Comparison of ENCODE assay signal across 1 cellular context in genomic region chr2:117814417-117815264, GRCh38.
TF ChIP-seq lines count a peak whose summit lies in the region.

Gene DDX18, plus strand, starts transcription at chr2:117814691. Its CDS starts 87 bp downstream, at chr2:117814778.

TF ChIP-seq in K562, 482 proteins besides CTCF, POLR2A, EP300 and RAD21 (continued from another document and continues in another):
- TF ChIP-seq TSHZ1 (CRISPR knock-in tag; IDR thresholded peaks at IDR 0.05) (no peak), XRCC5 (IDR thresholded peaks at IDR 0.05; ENCODE audit: low read depth, low read length) (peak; percentile 99), SMARCA4 (IDR thresholded peaks at IDR 0.05) (no peak), ZKSCAN3 (CRISPR knock-in tag; IDR thresholded peaks at IDR 0.05) (no peak), HLTF (IDR thresholded peaks at IDR 0.05) (peak; percentile 76; the same call in 1 of the 2 replicates), ZKSCAN8 (CRISPR knock-in tag; IDR thresholded peaks at IDR 0.05) (no peak), SPI1 (IDR thresholded peaks at IDR 0.05; ENCODE audit: borderline replicate concordance, low read depth, low read length) (peak; percentile 70), ATF1 (CRISPR knock-in tag; IDR thresholded peaks at IDR 0.05) (peak; percentile 52; the same call in 1 of the 2 replicates), ATF1 (tag; IDR thresholded peaks at IDR 0.05) (peak; percentile 98), BCLAF1 (IDR thresholded peaks at IDR 0.05; ENCODE audit: borderline replicate concordance in 1 of 2, control insufficient read depth in 1 of 2, low read depth in 2 of 2, low read length in 1 of 2) (peak in 1 of 2 experiments; percentile 94; a peak in 2 of 4 replicates), TEAD2 (tag; IDR thresholded peaks at IDR 0.05) (no peak), SMARCC2 (IDR thresholded peaks at IDR 0.05; ENCODE audit: low read depth) (no peak), COPS2 (conservative IDR thresholded peaks at IDR 0.05) (no peak), MTA3 (IDR thresholded peaks at IDR 0.05; ENCODE audit: borderline replicate concordance) (peak; percentile 89), NR4A1 (CRISPR knock-in tag; IDR thresholded peaks at IDR 0.05) (no peak), NR4A1 (tag; IDR thresholded peaks at IDR 0.05) (no peak), SFPQ (IDR thresholded peaks at IDR 0.05; ENCODE audit: low read depth, low read length) (no peak), HDAC2 (IDR thresholded peaks at IDR 0.05) (peak; percentile 81), ZNF347 (CRISPR knock-in tag; IDR thresholded peaks at IDR 0.05; ENCODE audit: low read depth) (no peak), ZNF133 (CRISPR knock-in tag; IDR thresholded peaks at IDR 0.05) (no peak), ZNF444 (CRISPR knock-in tag; IDR thresholded peaks at IDR 0.05) (no peak), USF1 (CRISPR knock-in tag; IDR thresholded peaks at IDR 0.05) (peak; percentile 89), NRF1 (conservative IDR thresholded peaks at IDR 0.05 in 1 of 2, IDR thresholded peaks at IDR 0.05 in 1 of 2) (peak; percentile 86 to 89), LCOR (CRISPR knock-in tag; IDR thresholded peaks at IDR 0.05) (peak; percentile 97), JUND (IDR thresholded peaks at IDR 0.05; ENCODE audit: borderline replicate concordance, low read depth, low read length) (peak; percentile 80), JUND (tag; IDR thresholded peaks at IDR 0.05; ENCODE audit: borderline replicate concordance, low read depth, low read length) (no peak; the same call in 2 of the 3 replicates), ILF3 (IDR thresholded peaks at IDR 0.05; ENCODE audit: borderline replicate concordance) (no peak), ZNF175 (CRISPR knock-in tag; IDR thresholded peaks at IDR 0.05; ENCODE audit: low read depth) (no peak), E2F4 (CRISPR knock-in tag; IDR thresholded peaks at IDR 0.05; ENCODE audit: low read depth) (0 out of 2 replicates have a peak, but pooled peaks have one; percentile 43), ZSCAN32 (CRISPR knock-in tag; IDR thresholded peaks at IDR 0.05) (no peak), ARID3B (CRISPR knock-in tag; IDR thresholded peaks at IDR 0.05; ENCODE audit: borderline replicate concordance) (no peak), POLR2G (IDR thresholded peaks at IDR 0.05; ENCODE audit: low read depth, low read length) (peak; percentile 86), ZNF165 (CRISPR knock-in tag; IDR thresholded peaks at IDR 0.05; ENCODE audit: borderline replicate concordance) (no peak), EHMT2 (IDR thresholded peaks at IDR 0.05) (peak; percentile 85), ZBTB26 (CRISPR knock-in tag; IDR thresholded peaks at IDR 0.05) (no peak), NR0B1 (IDR thresholded peaks at IDR 0.05; ENCODE audit: partially characterized antibody) (no peak), SMC3 (conservative IDR thresholded peaks at IDR 0.05; ENCODE audit: insufficient read depth, low read depth, low read length) (peak; percentile 70), HEY1 (CRISPR knock-in tag; IDR thresholded peaks at IDR 0.05; ENCODE audit: borderline replicate concordance) (no peak), ZNF282 (CRISPR knock-in tag; IDR thresholded peaks at IDR 0.05) (no peak), ZNF41 (CRISPR knock-in tag; conservative IDR thresholded peaks at IDR 0.05) (no peak), ILK (tag; IDR thresholded peaks at IDR 0.05; ENCODE audit: borderline replicate concordance, low read depth) (no peak), ZNF431 (CRISPR knock-in tag; IDR thresholded peaks at IDR 0.05) (no peak), RREB1 (CRISPR knock-in tag; IDR thresholded peaks at IDR 0.05) (no peak), CREM (IDR thresholded peaks at IDR 0.05; ENCODE audit: low read depth) (peak; percentile 98), ZNF830 (CRISPR knock-in tag; IDR thresholded peaks at IDR 0.05) (no peak)
